Comparison of ENCODE assay signal across 9 cellular contexts in genomic region chr12:6373022-6373787, GRCh38. TPM values are rescaled to one million over a fixed set of nuclear protein-coding genes. Genes with fewer than 3 reads are reported as not detected.
DNase-seq lines count a peak whose midpoint lies in the region; ATAC-seq and TF ChIP-seq lines count a peak whose summit lies in the region.
"Had no signal": no experiment of that assay in that cellular context is flagged by ENCODE, and none has a peak within 500 bp of the region (broad histone marks: within the 10 kb centered on the region; RNA-seq: fewer than 3 reads in every experiment).

No MANE protein-coding gene starts in this region.

- intact Hi-C loops in gastrocnemius medialis (cut with DNase I; ENCODE audit: low total_unique reads): no loop called here

- H3K4me1 ChIP-seq in H9 (ENCODE audit: insufficient read depth, low read length): peaks cover 22% of the 10 kb centered on the region
- H3K4me1 ChIP-seq in gastrocnemius medialis: peaks cover 34 to 35% of the 10 kb centered on the region in 2 donors

- H3K4me2 ChIP-seq in H9 (ENCODE audit: insufficient read depth, insufficient read length, low read length): peak overlapping the region; percentile 82

- peak overlapping the region; percentile 87 to 94 (median 94); a peak in 6 of 7 replicates for H3K27ac Mint-ChIP-seq in H9

- DNase-seq in H9 (no peak), NCI-H345 (lab: John Stamatoyannopoulos, UW) (peak; percentile 93), epithelial cell of esophagus (ENCODE audit: low read depth) (no peak), gastrocnemius medialis (no peak), COLO829 (ENCODE audit: low spot score) (no peak), mesenteric fat pad (ENCODE audit: low spot score) (no peak)

- H2BK15ac ChIP-seq in H9 (ENCODE audit: low read depth, low read length): no peak overlapping the region

- no peak overlapping the region for H2BK120ac ChIP-seq in H9 (ENCODE audit: low read depth, low read length, poor library complexity, severe bottlenecking)

- H2AFZ ChIP-seq in H9 (ENCODE audit: low read length): no peak overlapping the region

- H3K18ac ChIP-seq in H9 (ENCODE audit: insufficient read length, low read depth, low read length): no peak overlapping the region

- H3K79me2 ChIP-seq in H9 (ENCODE audit: insufficient read depth, low read length): peaks cover 28% of the 10 kb centered on the region

- H3K36me3 Mint-ChIP-seq in H9 (ENCODE audit: insufficient read depth in 1 of 3, low read depth in 3 of 3): peaks cover 3 to 27% (median 16%) of the 10 kb centered on the region in 3 experiments

- no peak overlapping the region for H2BK5ac ChIP-seq in H9 (ENCODE audit: insufficient read length, low read length)

- H3K36me3 ChIP-seq in gastrocnemius medialis: no peaks in the 10 kb centered on the region

- peak overlapping the region; percentile 63 for H3K27ac ChIP-seq in H9 (ENCODE audit: insufficient read length, low read depth, low read length)
- peak overlapping the region in 3 of 4 donors; percentile 36 to 58 (median 40) for H3K27ac ChIP-seq in gastrocnemius medialis

- WGBS in H9 (ENCODE audit: extremely low coverage, insufficient read length, low lambda C conversion rate): no CpG with 5 or more reads among the region's 14 CpGs

- peaks cover 51% of the 10 kb centered on the region for H3K23me2 ChIP-seq in H9 (ENCODE audit: insufficient read length, low read depth, low read length, poor library complexity, severe bottlenecking)

- H3K14ac ChIP-seq in H9 (ENCODE audit: insufficient read depth, low read length): no peak overlapping the region

- H3K4me1 Mint-ChIP-seq in H9: peaks cover 79 to 88% of the 10 kb centered on the region in 2 experiments

- H4K91ac ChIP-seq in H9 (ENCODE audit: insufficient read length, low read depth, low read length): no peak overlapping the region

- in situ Hi-C loops in gastrocnemius medialis (cut with MboI; ENCODE audit: low sequenced_read_pairs in 4 of 4): no loop called here

- no peaks in the 10 kb centered on the region for H4K20me1 ChIP-seq in H9 (ENCODE audit: control insufficient read depth, insufficient read depth, insufficient read length)

- no peak overlapping the region for H3K56ac ChIP-seq in H9 (ENCODE audit: insufficient read length, low read depth, low read length)

- no peak overlapping the region for H3K23ac ChIP-seq in H9 (ENCODE audit: insufficient read length, low read depth, low read length)

- H4K8ac ChIP-seq in H9 (replicated peaks; ENCODE audit: insufficient read length, low read depth, low read length): no peak overlapping the region

- H3K4ac ChIP-seq in H9 (ENCODE audit: low read depth, low read length): no peak overlapping the region

- H3K27me3 ChIP-seq in H9 (ENCODE audit: insufficient read depth, low read length): no peaks in the 10 kb centered on the region
- no peaks in the 10 kb centered on the region for H3K27me3 ChIP-seq in gastrocnemius medialis

- H3K4me3 ChIP-seq in epithelial cell of esophagus (ENCODE audit: low read length) (peak overlapping the region; percentile 55), gastrocnemius medialis (no peak overlapping the region)

- TF ChIP-seq CTCF in H9 (conservative IDR thresholded peaks at IDR 0.05) (no peak), epithelial cell of esophagus (IDR thresholded peaks at IDR 0.05; ENCODE audit: insufficient read depth, low read depth, low read length, missing control alignments) (no peak), gastrocnemius medialis (IDR thresholded peaks at IDR 0.05 in 4 of 5, conservative IDR thresholded peaks at IDR 0.05 in 1 of 5) (no peak)

- H3K27me3 Mint-ChIP-seq in H9 (ENCODE audit: low read depth): no peaks in the 10 kb centered on the region

- no peak for TF ChIP-seq POLR2A in gastrocnemius medialis (IDR thresholded peaks at IDR 0.05)

- no peak overlapping the region for H2AK5ac ChIP-seq in H9 (ENCODE audit: insufficient read length, low read length)

- peaks cover 9% of the 10 kb centered on the region for H3K79me1 ChIP-seq in H9 (ENCODE audit: insufficient read depth, low read depth, low read length, poor library complexity, severe bottlenecking)

- no peak overlapping the region for H3T11ph ChIP-seq in H9 (ENCODE audit: low read length)

- no peaks in the 10 kb centered on the region for H3K9me3 ChIP-seq in H9 (ENCODE audit: control insufficient read depth, low read depth, low read length)
- H3K9me3 ChIP-seq in gastrocnemius medialis: no peaks in the 10 kb centered on the region

- H3K4me3 Mint-ChIP-seq in H9: peak overlapping the region; percentile 79 to 89

- H3K9ac ChIP-seq in H9 (ENCODE audit: extremely low read depth, insufficient read length, low read length): peak overlapping the region; percentile 93

- H4K5ac ChIP-seq in H9 (ENCODE audit: insufficient read length, low read depth, low read length): no peak overlapping the region

- H2BK20ac ChIP-seq in H9 (ENCODE audit: low read depth, low read length, poor library complexity, severe bottlenecking): no peak overlapping the region

- ATAC-seq in gastrocnemius medialis (no peak), GM21367 (IDR thresholded peaks at IDR 0.05; ENCODE audit: unreplicated experiment) (no peak), GM19455 (IDR thresholded peaks at IDR 0.05; ENCODE audit: unreplicated experiment) (no peak)

- H3K9me3 Mint-ChIP-seq in H9: no peaks in the 10 kb centered on the region

- no peak overlapping the region for H2BK12ac ChIP-seq in H9 (ENCODE audit: insufficient read length, low read depth, low read length)

RNA-seq across cellular contexts. Expression of gene SCNN1A, which starts 2.2 kb away (rescaled TPM):
- total RNA-seq in H9 (2021): 104 and 111 TPM in 2 replicates
- total RNA-seq in gastrocnemius medialis: 1 to 10 TPM in 1 of 4 donors, under 1 TPM in 2, not detected in 1; 0.20 to 2.0 (median 0.38) TPM
- total RNA-seq in mesenteric fat pad: 3.3 TPM

RNA-seq across cellular contexts. Expression of gene LTBR, which starts 10.8 kb away (rescaled TPM):
- total RNA-seq in H9 (2021) (3.4 and 4.8 TPM in 2 replicates), gastrocnemius medialis (10 to 100 TPM; 40.2 to 98.6 (median 43.7) TPM), mesenteric fat pad (161 TPM)
- total RNA-seq: OCI-LY7 had no signal

RNA-seq across cellular contexts. Expression of gene TNFRSF1A, which starts 31.3 kb away (rescaled TPM):
- 55.9 and 59.9 TPM in 2 replicates for total RNA-seq in H9 (2021)
- total RNA-seq in gastrocnemius medialis: 100 to 1,000 TPM; 103 to 220 (median 193) TPM
- total RNA-seq in mesenteric fat pad: 264 TPM

Comparison
In these comparisons a context has a peak if more than half of its experiments do, and no peak if none do; other contexts are left out.
1. RNA of gene SCNN1A, which starts 2.2 kb away (total RNA-seq): 104 to 111 TPM in H9; 3.3 TPM in mesenteric fat pad (single experiment) and 0.20 to 2.0 TPM in gastrocnemius medialis; every median in the first group is over 10 times any median in the second.